In genomic region chr6:144215402-144215931, GRCh38 we compare ENCODE assay signal across 8 cellular contexts.
DNase-seq lines count a peak whose midpoint lies in the region; ATAC-seq and TF ChIP-seq lines count a peak whose summit lies in the region.

No MANE protein-coding gene starts in this region.

- ATAC-seq in upper lobe of right lung, result peak; percentile 42

- H3K4me1 ChIP-seq in mucosa of rectum (ENCODE audit: control insufficient read depth in 2 of 2, insufficient read depth in 2 of 2, low read length in 2 of 2) (peaks cover 7 to 8% of the 10 kb centered on the region in 2 donors), upper lobe of right lung (peaks cover 16% of the 10 kb centered on the region)

- TF ChIP-seq CTCF in VCaP (conservative IDR thresholded peaks at IDR 0.05), result no peak
- no peak for TF ChIP-seq CTCF in upper lobe of right lung (IDR thresholded peaks at IDR 0.05)

- intact Hi-C loops in upper lobe of right lung (cut with DNase I), result loop anchor here (10.0 kb wide), 1 partner anchor 111 kb away; no protein-coding TSS in a partner anchor

- H3K27me3 ChIP-seq in mucosa of rectum (ENCODE audit: control insufficient read depth in 2 of 2, insufficient read depth in 2 of 2, low read length in 2 of 2), result no peaks in the 10 kb centered on the region
- no peaks in the 10 kb centered on the region for H3K27me3 ChIP-seq in upper lobe of right lung

- peak overlapping the region; percentile 90 for H3K27ac ChIP-seq in VCaP
- peak overlapping the region; percentile 78 for H3K27ac ChIP-seq in epithelial cell of prostate
- H3K27ac ChIP-seq in mucosa of rectum (ENCODE audit: low read depth in 2 of 2, low read length in 2 of 2), result peak overlapping the region; percentile 96 to 98
- H3K27ac ChIP-seq in upper lobe of right lung, result peak overlapping the region; percentile 99

- H3K9ac ChIP-seq in mucosa of rectum (ENCODE audit: low read depth in 1 of 2, low read length in 2 of 2), result peak overlapping the region; percentile 86 to 94

- DNase-seq in NCI-H1694 treated with DMSO at 0.1 percent for 48 hours (lab: John Stamatoyannopoulos, UW) (peak; percentile 2), NCI-H1694 (lab: John Stamatoyannopoulos, UW) (no peak), HUDEP-2 (lab: John Stamatoyannopoulos, UW; ENCODE audit: unreplicated experiment in 76 of 76) (peak in 70 of 76 experiments; percentile 14 to 83 (median 48)), epithelial cell of prostate (ENCODE audit: low read depth, low spot score) (no peak), upper lobe of right lung (peak; percentile 70), NCI-H2196 (lab: John Stamatoyannopoulos, UW; ENCODE audit: unreplicated experiment) (no peak)

- H3K36me3 ChIP-seq in mucosa of rectum (ENCODE audit: control insufficient read depth in 2 of 2, insufficient read depth in 2 of 2, low read length in 2 of 2) (no peaks in the 10 kb centered on the region), upper lobe of right lung (no peaks in the 10 kb centered on the region)

- H3K9me3 ChIP-seq in mucosa of rectum (ENCODE audit: control insufficient read depth in 2 of 2, low read length in 2 of 2) (peaks cover 0 to 3% of the 10 kb centered on the region in 2 donors), upper lobe of right lung (no peaks in the 10 kb centered on the region)

- peak overlapping the region; percentile 77 to 97 for H3K4me3 ChIP-seq in mucosa of rectum (ENCODE audit: low read length in 2 of 2)
- peak overlapping the region; percentile 77 for H3K4me3 ChIP-seq in upper lobe of right lung

Comparison
In these comparisons a context has a peak if more than half of its experiments do, and no peak if none do; other contexts are left out.
1. DNase-seq: peak in NCI-H1694 treated with DMSO at 0.1 percent for 48 hours (single experiment), HUDEP-2 (70 of 76) and upper lobe of right lung (single experiment); none in NCI-H1694 (single experiment), epithelial cell of prostate (single experiment) and NCI-H2196 (single experiment).
2. Peak in every context shown above with its lines, with median percentiles within 50 percentile points of each other: H3K27ac ChIP-seq.